Comparison of ENCODE assay signal across 1 cellular context in genomic region chr2:160210599-160211138, GRCh38.
TF ChIP-seq lines count a peak whose summit lies in the region.

No MANE protein-coding gene starts in this region.

TF ChIP-seq in H1, 55 proteins besides CTCF, POLR2A, EP300 and RAD21 (continued from another document):
- TF ChIP-seq MAX (IDR thresholded peaks at IDR 0.05): peak; percentile 43; the same call in 1 of the 2 replicates
